2 cellular contexts compared by ENCODE assay signal in the genomic region with DNA sequence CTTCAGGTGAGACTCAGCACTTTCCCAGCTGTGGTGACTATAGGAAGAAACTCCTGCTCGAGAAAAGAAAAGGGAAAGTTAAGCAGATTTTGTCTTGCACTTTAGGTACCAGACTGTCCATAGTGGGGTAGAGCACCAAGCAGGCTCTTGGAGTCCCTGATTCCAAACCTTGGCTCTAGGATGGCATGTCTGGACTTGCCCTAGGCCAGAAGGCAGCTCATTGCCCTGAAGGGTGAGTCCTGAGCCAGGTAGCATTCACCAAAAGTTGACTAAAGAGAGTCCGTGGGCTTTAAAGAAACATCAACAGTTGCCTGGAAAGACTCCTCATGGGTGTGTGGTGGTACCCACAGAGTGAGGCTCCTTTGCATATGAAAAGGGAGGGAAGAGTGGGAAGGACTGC.
TF ChIP-seq lines count a peak whose summit lies in the region.

No MANE protein-coding gene starts in this region.

TF ChIP-seq in HepG2, 621 proteins besides CTCF, POLR2A, EP300 and RAD21 (continued from another document):
- TF ChIP-seq, protein P1, sequence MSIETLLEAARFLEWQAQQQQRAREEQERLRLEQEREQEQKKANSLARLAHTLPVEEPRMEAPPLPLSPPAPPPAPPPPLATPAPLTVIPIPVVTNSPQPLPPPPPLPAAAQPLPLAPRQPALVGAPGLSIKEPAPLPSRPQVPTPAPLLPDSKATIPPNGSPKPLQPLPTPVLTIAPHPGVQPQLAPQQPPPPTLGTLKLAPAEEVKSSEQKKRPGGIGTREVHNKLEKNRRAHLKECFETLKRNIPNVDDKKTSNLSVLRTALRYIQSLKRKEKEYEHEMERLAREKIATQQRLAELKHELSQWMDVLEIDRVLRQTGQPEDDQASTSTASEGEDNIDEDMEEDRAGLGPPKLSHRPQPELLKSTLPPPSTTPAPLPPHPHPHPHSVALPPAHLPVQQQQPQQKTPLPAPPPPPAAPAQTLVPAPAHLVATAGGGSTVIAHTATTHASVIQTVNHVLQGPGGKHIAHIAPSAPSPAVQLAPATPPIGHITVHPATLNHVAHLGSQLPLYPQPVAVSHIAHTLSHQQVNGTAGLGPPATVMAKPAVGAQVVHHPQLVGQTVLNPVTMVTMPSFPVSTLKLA (IDR thresholded peaks at IDR 0.05): no peak
- TF ChIP-seq REPIN1 (CRISPR knock-in tag; IDR thresholded peaks at IDR 0.05; ENCODE audit: borderline replicate concordance, low read depth): no peak
- TF ChIP-seq SP2 (CRISPR knock-in tag; IDR thresholded peaks at IDR 0.05): no peak
- no peak for TF ChIP-seq ZNF644 (CRISPR knock-in tag; IDR thresholded peaks at IDR 0.05; ENCODE audit: low read depth)
- no peak for TF ChIP-seq ZNF556 (CRISPR knock-in tag; IDR thresholded peaks at IDR 0.05; ENCODE audit: borderline replicate concordance)
- TF ChIP-seq, protein P2, sequence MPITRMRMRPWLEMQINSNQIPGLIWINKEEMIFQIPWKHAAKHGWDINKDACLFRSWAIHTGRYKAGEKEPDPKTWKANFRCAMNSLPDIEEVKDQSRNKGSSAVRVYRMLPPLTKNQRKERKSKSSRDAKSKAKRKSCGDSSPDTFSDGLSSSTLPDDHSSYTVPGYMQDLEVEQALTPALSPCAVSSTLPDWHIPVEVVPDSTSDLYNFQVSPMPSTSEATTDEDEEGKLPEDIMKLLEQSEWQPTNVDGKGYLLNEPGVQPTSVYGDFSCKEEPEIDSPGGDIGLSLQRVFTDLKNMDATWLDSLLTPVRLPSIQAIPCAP (CRISPR knock-in tag; IDR thresholded peaks at IDR 0.05; ENCODE audit: low read depth): no peak
- TF ChIP-seq, protein P3, sequence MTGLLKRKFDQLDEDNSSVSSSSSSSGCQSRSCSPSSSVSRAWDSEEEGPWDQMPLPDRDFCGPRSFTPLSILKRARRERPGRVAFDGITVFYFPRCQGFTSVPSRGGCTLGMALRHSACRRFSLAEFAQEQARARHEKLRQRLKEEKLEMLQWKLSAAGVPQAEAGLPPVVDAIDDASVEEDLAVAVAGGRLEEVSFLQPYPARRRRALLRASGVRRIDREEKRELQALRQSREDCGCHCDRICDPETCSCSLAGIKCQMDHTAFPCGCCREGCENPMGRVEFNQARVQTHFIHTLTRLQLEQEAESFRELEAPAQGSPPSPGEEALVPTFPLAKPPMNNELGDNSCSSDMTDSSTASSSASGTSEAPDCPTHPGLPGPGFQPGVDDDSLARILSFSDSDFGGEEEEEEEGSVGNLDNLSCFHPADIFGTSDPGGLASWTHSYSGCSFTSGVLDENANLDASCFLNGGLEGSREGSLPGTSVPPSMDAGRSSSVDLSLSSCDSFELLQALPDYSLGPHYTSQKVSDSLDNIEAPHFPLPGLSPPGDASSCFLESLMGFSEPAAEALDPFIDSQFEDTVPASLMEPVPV (CRISPR knock-in tag; IDR thresholded peaks at IDR 0.05): no peak
- TF ChIP-seq ZNF761 (CRISPR knock-in tag; conservative IDR thresholded peaks at IDR 0.05): no peak
- TF ChIP-seq FOXM1 (CRISPR knock-in tag; IDR thresholded peaks at IDR 0.05): no peak
- no peak for TF ChIP-seq JUN (CRISPR knock-in tag; IDR thresholded peaks at IDR 0.05)
- no peak for TF ChIP-seq ZFP36 (IDR thresholded peaks at IDR 0.05; ENCODE audit: borderline replicate concordance, low read depth, low read length, partially characterized antibody)
- TF ChIP-seq PAF1 (CRISPR knock-in tag; IDR thresholded peaks at IDR 0.05): no peak
- TF ChIP-seq NCOA5 (CRISPR knock-in tag; IDR thresholded peaks at IDR 0.05): no peak

TF ChIP-seq in WTC11, 78 proteins besides CTCF, POLR2A, EP300 and RAD21 (continued from another document):
- TF ChIP-seq, protein P4, sequence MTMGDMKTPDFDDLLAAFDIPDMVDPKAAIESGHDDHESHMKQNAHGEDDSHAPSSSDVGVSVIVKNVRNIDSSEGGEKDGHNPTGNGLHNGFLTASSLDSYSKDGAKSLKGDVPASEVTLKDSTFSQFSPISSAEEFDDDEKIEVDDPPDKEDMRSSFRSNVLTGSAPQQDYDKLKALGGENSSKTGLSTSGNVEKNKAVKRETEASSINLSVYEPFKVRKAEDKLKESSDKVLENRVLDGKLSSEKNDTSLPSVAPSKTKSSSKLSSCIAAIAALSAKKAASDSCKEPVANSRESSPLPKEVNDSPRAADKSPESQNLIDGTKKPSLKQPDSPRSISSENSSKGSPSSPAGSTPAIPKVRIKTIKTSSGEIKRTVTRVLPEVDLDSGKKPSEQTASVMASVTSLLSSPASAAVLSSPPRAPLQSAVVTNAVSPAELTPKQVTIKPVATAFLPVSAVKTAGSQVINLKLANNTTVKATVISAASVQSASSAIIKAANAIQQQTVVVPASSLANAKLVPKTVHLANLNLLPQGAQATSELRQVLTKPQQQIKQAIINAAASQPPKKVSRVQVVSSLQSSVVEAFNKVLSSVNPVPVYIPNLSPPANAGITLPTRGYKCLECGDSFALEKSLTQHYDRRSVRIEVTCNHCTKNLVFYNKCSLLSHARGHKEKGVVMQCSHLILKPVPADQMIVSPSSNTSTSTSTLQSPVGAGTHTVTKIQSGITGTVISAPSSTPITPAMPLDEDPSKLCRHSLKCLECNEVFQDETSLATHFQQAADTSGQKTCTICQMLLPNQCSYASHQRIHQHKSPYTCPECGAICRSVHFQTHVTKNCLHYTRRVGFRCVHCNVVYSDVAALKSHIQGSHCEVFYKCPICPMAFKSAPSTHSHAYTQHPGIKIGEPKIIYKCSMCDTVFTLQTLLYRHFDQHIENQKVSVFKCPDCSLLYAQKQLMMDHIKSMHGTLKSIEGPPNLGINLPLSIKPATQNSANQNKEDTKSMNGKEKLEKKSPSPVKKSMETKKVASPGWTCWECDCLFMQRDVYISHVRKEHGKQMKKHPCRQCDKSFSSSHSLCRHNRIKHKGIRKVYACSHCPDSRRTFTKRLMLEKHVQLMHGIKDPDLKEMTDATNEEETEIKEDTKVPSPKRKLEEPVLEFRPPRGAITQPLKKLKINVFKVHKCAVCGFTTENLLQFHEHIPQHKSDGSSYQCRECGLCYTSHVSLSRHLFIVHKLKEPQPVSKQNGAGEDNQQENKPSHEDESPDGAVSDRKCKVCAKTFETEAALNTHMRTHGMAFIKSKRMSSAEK (CRISPR knock-in tag; IDR thresholded peaks at IDR 0.05; ENCODE audit: borderline replicate concordance): no peak
- TF ChIP-seq ZNF416 (CRISPR knock-in tag; IDR thresholded peaks at IDR 0.05): no peak
- TF ChIP-seq, protein P5, sequence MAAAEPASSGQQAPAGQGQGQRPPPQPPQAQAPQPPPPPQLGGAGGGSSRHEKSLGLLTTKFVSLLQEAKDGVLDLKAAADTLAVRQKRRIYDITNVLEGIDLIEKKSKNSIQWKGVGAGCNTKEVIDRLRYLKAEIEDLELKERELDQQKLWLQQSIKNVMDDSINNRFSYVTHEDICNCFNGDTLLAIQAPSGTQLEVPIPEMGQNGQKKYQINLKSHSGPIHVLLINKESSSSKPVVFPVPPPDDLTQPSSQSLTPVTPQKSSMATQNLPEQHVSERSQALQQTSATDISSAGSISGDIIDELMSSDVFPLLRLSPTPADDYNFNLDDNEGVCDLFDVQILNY (CRISPR knock-in tag; IDR thresholded peaks at IDR 0.05): no peak
